ENCODE assay signal across 16 cellular contexts in genomic region chr14:99321955-99322730, GRCh38. TPM values are rescaled to one million over a fixed set of nuclear protein-coding genes. Genes with fewer than 3 reads are reported as not detected.
DNase-seq lines count a peak whose midpoint lies in the region; ATAC-seq, FAIRE-seq and TF ChIP-seq lines count a peak whose summit lies in the region.
"Had no signal": no experiment of that assay in that cellular context is flagged by ENCODE, and none has a peak within 500 bp of the region (broad histone marks: within the 10 kb centered on the region; RNA-seq: fewer than 3 reads in every experiment).

No MANE protein-coding gene starts in this region.

- peak overlapping the region; percentile 66 for H3K4me3 Mint-ChIP-seq in natural killer cell treated with Interleukin-12 subunit alpha and Interleukin-12 subunit beta and Interleukin-15 and Interleukin-18, amount 100 ng/mL, for 72 hours
- no peak overlapping the region for H3K4me3 Mint-ChIP-seq in activated naive CD4-positive, alpha-beta T cell treated with anti-CD3 and anti-CD28 coated beads, Interleukin-2, amount 10 ng/mL, durations not matched to agents 7 days and 5 days
- H3K4me3 Mint-ChIP-seq: B cell, IgD-negative memory B cell had no signal

- peaks cover 34% of the 10 kb centered on the region for H3K4me1 ChIP-seq in A549
- H3K4me1 ChIP-seq: HAP-1 had no signal

- TF ChIP-seq POLR2A in A549 (IDR thresholded peaks at IDR 0.05; ENCODE audit: low read length), result no peak
- no peak for TF ChIP-seq POLR2A in GM18505 (IDR thresholded peaks at IDR 0.05; ENCODE audit: borderline replicate concordance, extremely low read depth, insufficient read depth, insufficient read length)
- no peak for TF ChIP-seq POLR2A in GM12891 (IDR thresholded peaks at IDR 0.05; ENCODE audit: low read depth, low read length)

- TF ChIP-seq RAD21 in A549 (conservative IDR thresholded peaks at IDR 0.05 in 1 of 2, IDR thresholded peaks at IDR 0.05 in 1 of 2), result no peak

- POLR2A ChIA-PET in A549 (lab: Yijun Ruan, JAX), result no interaction called here

- FAIRE-seq in A549 (lab: Jason Lieb, UNC) (no peak), GM12891 (lab: Jason Lieb, UNC) (no peak)

- CTCF ChIA-PET in A549 (lab: Yijun Ruan, JAX), result interaction anchor here (0.7 to 2.4 kb wide), 8 partner anchors 9 to 93 kb away, joined by 3 to 6 read pairs (median 3); no protein-coding TSS in a partner anchor
- CTCF ChIA-PET in activated naive CD4-positive, alpha-beta T cell treated with anti-CD3 and anti-CD28 coated beads, Interleukin-2, amount 10 ng/mL, durations not matched to agents 7 days and 5 days (lab: Charles Lee), result interaction anchor here (1.4 kb wide), 1 partner anchor 94 kb away, joined by 3 read pairs; no protein-coding TSS in a partner anchor

- no peak for ATAC-seq in A549
- ATAC-seq in natural killer cell treated with Interleukin-12 subunit alpha and Interleukin-12 subunit beta and Interleukin-15 and Interleukin-18, amount 100 ng/mL, for 72 hours, result no peak
- ATAC-seq in GM18505 (IDR thresholded peaks at IDR 0.05; ENCODE audit: unreplicated experiment), result no peak

- H3K9me3 Mint-ChIP-seq in natural killer cell treated with Interleukin-12 subunit alpha and Interleukin-12 subunit beta and Interleukin-15 and Interleukin-18, amount 100 ng/mL, for 72 hours, result no peaks in the 10 kb centered on the region
- H3K9me3 Mint-ChIP-seq in activated naive CD4-positive, alpha-beta T cell treated with anti-CD3 and anti-CD28 coated beads, Interleukin-2, amount 10 ng/mL, durations not matched to agents 7 days and 5 days, result no peaks in the 10 kb centered on the region
- H3K9me3 Mint-ChIP-seq: CD4-positive, alpha-beta memory T cell; IgD-negative memory B cell had no signal

- H3K4me1 Mint-ChIP-seq in natural killer cell treated with Interleukin-12 subunit alpha and Interleukin-12 subunit beta and Interleukin-15 and Interleukin-18, amount 100 ng/mL, for 72 hours (ENCODE audit: low read depth in 2 of 2), result peaks cover 48 to 55% of the 10 kb centered on the region in 2 donors
- no peaks in the 10 kb centered on the region for H3K4me1 Mint-ChIP-seq in activated naive CD4-positive, alpha-beta T cell treated with anti-CD3 and anti-CD28 coated beads, Interleukin-2, amount 10 ng/mL, durations not matched to agents 7 days and 5 days

- DNase-seq in A549 (ENCODE audit: low read depth in 1 of 2, low spot score in 1 of 2), result no peak
- DNase-seq in GM13976 (ENCODE audit: low spot score), result peak; percentile 32
- peak; percentile 39 for DNase-seq in ecto neural progenitor cell (ENCODE audit: low spot score)
- no peak for DNase-seq in natural killer cell treated with Interleukin-12 subunit alpha and Interleukin-12 subunit beta and Interleukin-15 and Interleukin-18, amount 100 ng/mL, for 72 hours (ENCODE audit: low spot score)
- DNase-seq in RKO (ENCODE audit: low spot score), result no peak
- no peak for DNase-seq in GM12891 (ENCODE audit: insufficient read length, low spot score)
- no peak for DNase-seq in activated naive CD4-positive, alpha-beta T cell treated with anti-CD3 and anti-CD28 coated beads, Interleukin-2, amount 10 ng/mL, durations not matched to agents 7 days and 5 days
- DNase-seq: ACHN, NCI-H1436 treated with DMSO at 0.1 percent for 48 hours, NCI-H2081, NCI-H524 had no signal

- TF ChIP-seq CTCF in A549 (IDR thresholded peaks at IDR 0.05) (no peak), GM13976 (IDR thresholded peaks at IDR 0.05; ENCODE audit: borderline replicate concordance, control extremely low read depth, extremely low read depth, insufficient read depth, missing control alignments) (no peak)

- H3K36me3 Mint-ChIP-seq in natural killer cell treated with Interleukin-12 subunit alpha and Interleukin-12 subunit beta and Interleukin-15 and Interleukin-18, amount 100 ng/mL, for 72 hours, result no peaks in the 10 kb centered on the region
- no peaks in the 10 kb centered on the region for H3K36me3 Mint-ChIP-seq in activated naive CD4-positive, alpha-beta T cell treated with anti-CD3 and anti-CD28 coated beads, Interleukin-2, amount 10 ng/mL, durations not matched to agents 7 days and 5 days
- H3K36me3 Mint-ChIP-seq: CD4-positive, alpha-beta memory T cell; IgD-negative memory B cell had no signal

- no peak overlapping the region for H3K4me3 ChIP-seq in A549
- H3K4me3 ChIP-seq: HAP-1 had no signal

- WGBS in A549 (ENCODE audit: missing lambda C conversion rate), result 80% methylated on average over 13 of the region's 13 CpGs

- H3K9me3 ChIP-seq in A549, result no peaks in the 10 kb centered on the region
- H3K9me3 ChIP-seq: HAP-1 had no signal

- no peak for TF ChIP-seq EP300 in A549 (IDR thresholded peaks at IDR 0.05)

- no peaks in the 10 kb centered on the region for H3K27me3 Mint-ChIP-seq in natural killer cell treated with Interleukin-12 subunit alpha and Interleukin-12 subunit beta and Interleukin-15 and Interleukin-18, amount 100 ng/mL, for 72 hours
- H3K27me3 Mint-ChIP-seq in activated naive CD4-positive, alpha-beta T cell treated with anti-CD3 and anti-CD28 coated beads, Interleukin-2, amount 10 ng/mL, durations not matched to agents 7 days and 5 days, result no peaks in the 10 kb centered on the region
- H3K27me3 Mint-ChIP-seq: B cell, IgD-negative memory B cell had no signal

- peak overlapping the region in 1 of 2 experiments; percentile 7; a peak in 1 of 6 replicates for H3K27ac ChIP-seq in A549

- in situ Hi-C loops in GM13976 (cut with MboI; ENCODE audit: low sequenced_read_pairs, unreplicated experiment), result no loop called here

- H3K27ac Mint-ChIP-seq in natural killer cell treated with Interleukin-12 subunit alpha and Interleukin-12 subunit beta and Interleukin-15 and Interleukin-18, amount 100 ng/mL, for 72 hours, result peak overlapping the region; percentile 34 to 38
- no peak overlapping the region for H3K27ac Mint-ChIP-seq in activated naive CD4-positive, alpha-beta T cell treated with anti-CD3 and anti-CD28 coated beads, Interleukin-2, amount 10 ng/mL, durations not matched to agents 7 days and 5 days
- H3K27ac Mint-ChIP-seq: B cell, IgD-negative memory B cell had no signal

- no peak overlapping the region for H3K4me2 ChIP-seq in A549

TF ChIP-seq in A549, 52 proteins besides CTCF, POLR2A, EP300 and RAD21:
- peak; percentile 81 for TF ChIP-seq ZFP36 (IDR thresholded peaks at IDR 0.05; ENCODE audit: borderline replicate concordance, partially characterized antibody)
- TF ChIP-seq PBX3 (IDR thresholded peaks at IDR 0.05), result no peak

TF ChIP-seq in GM12891, 5 proteins besides CTCF, POLR2A, EP300 and RAD21:
- TF ChIP-seq PAX5 (IDR thresholded peaks at IDR 0.05; ENCODE audit: insufficient read depth, low read length, severe bottlenecking), result no peak
- TF ChIP-seq TAF1 (IDR thresholded peaks at IDR 0.05; ENCODE audit: low read depth, low read length), result no peak
- no peak for TF ChIP-seq POLR2AphosphoS5 (IDR thresholded peaks at IDR 0.05; ENCODE audit: low read depth, low read length)
- TF ChIP-seq POU2F2 (IDR thresholded peaks at IDR 0.05; ENCODE audit: low read depth, low read length), result no peak

RNA-seq across cellular contexts. Expression of gene BCL11B, which starts 50.1 kb away (rescaled TPM):
- polyA plus RNA-seq in A549 (2011; rRNA removed) (0.43 and 0.44 TPM in 2 replicates), A549 (2017; fragmentation: RNase III; extraction: RNeasy Plus Mini Kit Qiagen cat#74134 plus additional on column Dnase treatment) (0.31 to 0.49 TPM (median 0.42 TPM) in 3 replicates)
- polyA plus RNA-seq in A549 (2012; cell fraction: cytosol; rRNA removed), result 0.11 and 0.19 TPM in 2 replicates
- 0.32 and 0.49 TPM in 2 replicates for polyA plus RNA-seq in A549 (2012; cell fraction: nucleus; rRNA removed)
- polyA minus RNA-seq in A549 (2011; rRNA and poly(A)+ RNA removed), result 0.87 and 0.97 TPM in 2 replicates
- 10 to 100 TPM; 12.9 to 27.6 TPM for total RNA-seq in natural killer cell treated with Interleukin-12 subunit alpha and Interleukin-12 subunit beta and Interleukin-15 and Interleukin-18, amount 100 ng/mL, for 72 hours
- polyA plus RNA-seq in GM12891 (2012; ENCODE audit: low read depth, missing spikeins), result 0.14 TPM

Comparison
In these comparisons a context has a peak if more than half of its experiments do, and no peak if none do; other contexts are left out.
1. DNase-seq: peak in GM13976 (single experiment) and ecto neural progenitor cell (single experiment); none in A549 (0 of 2), natural killer cell treated with Interleukin-12 subunit alpha and Interleukin-12 subunit beta and Interleukin-15 and Interleukin-18, amount 100 ng/mL, for 72 hours (single experiment), RKO (single experiment), GM12891 (single experiment) and activated naive CD4-positive, alpha-beta T cell treated with anti-CD3 and anti-CD28 coated beads, Interleukin-2, amount 10 ng/mL, durations not matched to agents 7 days and 5 days (single experiment).